8 cellular contexts compared by ENCODE assay signal in the genomic region with DNA sequence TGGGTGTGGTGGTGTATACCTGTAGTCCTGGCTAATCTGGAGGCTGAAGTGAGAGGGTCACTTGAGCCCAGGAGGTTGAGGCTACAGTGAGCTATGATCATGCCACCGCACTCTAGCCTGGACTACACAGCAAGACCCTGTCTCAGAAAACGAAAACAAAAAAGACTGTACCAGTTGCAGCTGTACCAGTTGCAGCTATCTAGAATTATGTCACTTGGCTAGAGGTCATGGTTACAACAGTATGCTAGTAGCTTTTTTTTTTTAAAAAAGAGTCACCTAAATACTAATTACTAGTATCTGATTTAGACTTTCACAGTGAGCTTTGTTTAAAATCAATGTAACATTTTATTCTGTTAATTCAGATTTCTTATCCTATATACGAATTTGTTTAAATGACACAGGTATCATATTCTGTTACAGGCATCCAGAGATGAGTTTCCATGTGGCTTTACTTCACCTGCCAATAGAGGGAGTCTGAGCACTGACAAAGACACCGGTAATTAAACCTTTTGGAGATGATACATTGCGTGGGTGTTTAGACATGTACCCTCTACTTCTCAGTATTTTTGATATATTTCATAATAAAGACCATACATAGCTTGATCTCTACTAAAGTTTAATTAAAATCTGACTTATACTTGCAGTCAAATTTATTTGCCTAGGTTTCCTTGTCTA.
A peak's percentile ranks its signal among the peaks of the same experiment; 100 is the strongest.
DNase-seq lines count a peak whose midpoint lies in the region; ATAC-seq, FAIRE-seq and TF ChIP-seq lines count a peak whose summit lies in the region.

No MANE protein-coding gene starts in this region.

- H3K9me1 ChIP-seq in K562 (ENCODE audit: control insufficient read depth, insufficient read depth, low read length), result no peaks in the 10 kb centered on the region

- peak; percentile 25 for DNase-seq in NCI-H82 (lab: John Stamatoyannopoulos, UW)
- DNase-seq in NCI-H82 treated with DMSO at 0.1 percent for 48 hours (lab: John Stamatoyannopoulos, UW; ENCODE audit: unreplicated experiment), result no peak
- DNase-seq in LNCaP clone FGC (ENCODE audit: low read depth), result no peak
- peak in 1 of 4 experiments; percentile 23 for DNase-seq in K562 (ENCODE audit: extremely low read depth in 1 of 4, low spot score in 3 of 4)
- DNase-seq in progenitor cell of endocrine pancreas (ENCODE audit: low spot score, unreplicated experiment), result no peak
- no peak for DNase-seq in foreskin melanocyte

- no peak overlapping the region for H3K4me2 ChIP-seq in K562 (ENCODE audit: insufficient read depth, low read length)

- H2AFZ ChIP-seq in K562 (ENCODE audit: low read depth, low read length), result no peak overlapping the region

- in situ Hi-C loops in K562 (cut with MboI), result no loop called here

- peaks cover 71% of the 10 kb centered on the region for H3K36me3 ChIP-seq in K562 (ENCODE audit: control insufficient read depth, insufficient read depth, low read length)

- intact Hi-C loops in K562 (cut with micrococcal nuclease), result no loop called here

- H3K27me3 ChIP-seq in K562 (ENCODE audit: control insufficient read depth in 2 of 2, insufficient read depth in 2 of 2, low read length in 2 of 2), result no peaks in the 10 kb centered on the region

- H3K27me3 Mint-ChIP-seq in progenitor cell of endocrine pancreas, result no peaks in the 10 kb centered on the region

- peak in 1 of 2 experiments; percentile 39; a peak in 1 of 4 replicates for TF ChIP-seq RAD21 in K562 (CRISPR knock-in tag; conservative IDR thresholded peaks at IDR 0.05 in 1 of 2, IDR thresholded peaks at IDR 0.05 in 1 of 2)

- CTCF ChIA-PET in K562 (lab: Yijun Ruan, JAX; ENCODE audit: low intra/inter-chr PET ratio), result interaction anchor here (0.6 to 0.7 kb wide), 3 partner anchors 167 to 181 kb away, joined by 3 to 4 read pairs (median 4); no protein-coding TSS in a partner anchor

- no peaks in the 10 kb centered on the region for H3K4me1 ChIP-seq in K562 (replicated peaks in 1 of 2; ENCODE audit: control insufficient read depth in 2 of 2, insufficient read depth in 2 of 2, low read length in 2 of 2)

- no peaks in the 10 kb centered on the region for H3K4me1 Mint-ChIP-seq in progenitor cell of endocrine pancreas (ENCODE audit: low read depth)

- ATAC-seq in K562 (peak; percentile 65; the same call in 2 of the 3 replicates), GM19324 (IDR thresholded peaks at IDR 0.05; ENCODE audit: low FRiP score, unreplicated experiment) (no peak), HG02852 (IDR thresholded peaks at IDR 0.05; ENCODE audit: unreplicated experiment) (no peak)

- no peaks in the 10 kb centered on the region for H4K20me1 ChIP-seq in K562 (replicated peaks; ENCODE audit: control insufficient read depth, insufficient read depth, low read length)

- TF ChIP-seq CTCF in LNCaP clone FGC (IDR thresholded peaks at IDR 0.05; ENCODE audit: control insufficient read depth, extremely low read depth, insufficient read depth), result peak; percentile 47
- peak; percentile 20 to 55 (median 28); a peak in 2 of 6 replicates for TF ChIP-seq CTCF in K562 (IDR thresholded peaks at IDR 0.05 in 2 of 3, conservative IDR thresholded peaks at IDR 0.05 in 1 of 3; ENCODE audit: insufficient read depth in 2 of 3, low read depth in 1 of 3, low read length in 3 of 3)
- peak; percentile 50 for TF ChIP-seq CTCF in progenitor cell of endocrine pancreas (IDR thresholded peaks at IDR 0.05; ENCODE audit: unreplicated experiment)

- H3K9me3 Mint-ChIP-seq in progenitor cell of endocrine pancreas (ENCODE audit: low read depth), result peaks cover 11% of the 10 kb centered on the region

- POLR2A ChIA-PET in K562 (lab: Yijun Ruan, JAX), result interaction anchor here (0.6 to 1.2 kb wide), 4 partner anchors 8 to 210 kb away, joined by 3 to 4 read pairs (median 3); no protein-coding TSS in a partner anchor

- WGBS in K562 (ENCODE audit: insufficient coverage, low coverage, missing lambda C conversion rate), result 55% methylated on average over 5 of the region's 5 CpGs

- FAIRE-seq in K562 (lab: Jason Lieb, UNC), result no peak

- no peak overlapping the region for H3K4me3 Mint-ChIP-seq in progenitor cell of endocrine pancreas (ENCODE audit: low read depth)

- H3K27ac Mint-ChIP-seq in progenitor cell of endocrine pancreas, result no peak overlapping the region

- H3K36me3 Mint-ChIP-seq in progenitor cell of endocrine pancreas (ENCODE audit: insufficient read depth), result peaks cover 2% of the 10 kb centered on the region

- BruUV-seq in K562 (replicated peaks; lab: Mats Ljungman, UMichigan), result no TSS peak

- H3K27ac ChIP-seq in K562 (ENCODE audit: extremely low read depth, low read depth, low read length), result no peak overlapping the region

- H3K79me2 ChIP-seq in K562 (ENCODE audit: control insufficient read depth, insufficient read depth, low read length), result no peaks in the 10 kb centered on the region

- no peak for TF ChIP-seq POLR2A in K562 (conservative IDR thresholded peaks at IDR 0.05)

- TF ChIP-seq EP300 in K562 (IDR thresholded peaks at IDR 0.05; ENCODE audit: low read length), result no peak

- H3K9me3 ChIP-seq in K562 (replicated peaks; ENCODE audit: control insufficient read depth, insufficient read depth, low read depth, low read length), result no peaks in the 10 kb centered on the region

- H3K4me3 ChIP-seq in LNCaP clone FGC (ENCODE audit: low read depth, low read length) (no peak overlapping the region), K562 (no peak overlapping the region)

- no peak overlapping the region for H3K9ac ChIP-seq in K562 (ENCODE audit: insufficient read depth in 1 of 2, low read depth in 2 of 2, low read length in 2 of 2)

TF ChIP-seq in K562, 482 proteins besides CTCF, POLR2A, EP300 and RAD21:
- TF ChIP-seq EGR1 (conservative IDR thresholded peaks at IDR 0.05) (peak; percentile 28; the same call in 1 of the 2 replicates), NR2C1 (IDR thresholded peaks at IDR 0.05) (no peak), NR2C1 (tag; IDR thresholded peaks at IDR 0.05) (no peak), SMAD3 (CRISPR knock-in tag; conservative IDR thresholded peaks at IDR 0.05) (no peak)
- TF ChIP-seq, protein P1, sequence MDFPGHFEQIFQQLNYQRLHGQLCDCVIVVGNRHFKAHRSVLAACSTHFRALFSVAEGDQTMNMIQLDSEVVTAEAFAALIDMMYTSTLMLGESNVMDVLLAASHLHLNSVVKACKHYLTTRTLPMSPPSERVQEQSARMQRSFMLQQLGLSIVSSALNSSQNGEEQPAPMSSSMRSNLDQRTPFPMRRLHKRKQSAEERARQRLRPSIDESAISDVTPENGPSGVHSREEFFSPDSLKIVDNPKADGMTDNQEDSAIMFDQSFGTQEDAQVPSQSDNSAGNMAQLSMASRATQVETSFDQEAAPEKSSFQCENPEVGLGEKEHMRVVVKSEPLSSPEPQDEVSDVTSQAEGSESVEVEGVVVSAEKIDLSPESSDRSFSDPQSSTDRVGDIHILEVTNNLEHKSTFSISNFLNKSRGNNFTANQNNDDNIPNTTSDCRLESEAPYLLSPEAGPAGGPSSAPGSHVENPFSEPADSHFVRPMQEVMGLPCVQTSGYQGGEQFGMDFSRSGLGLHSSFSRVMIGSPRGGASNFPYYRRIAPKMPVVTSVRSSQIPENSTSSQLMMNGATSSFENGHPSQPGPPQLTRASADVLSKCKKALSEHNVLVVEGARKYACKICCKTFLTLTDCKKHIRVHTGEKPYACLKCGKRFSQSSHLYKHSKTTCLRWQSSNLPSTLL (IDR thresholded peaks at IDR 0.05), result no peak
- TF ChIP-seq, protein P2, sequence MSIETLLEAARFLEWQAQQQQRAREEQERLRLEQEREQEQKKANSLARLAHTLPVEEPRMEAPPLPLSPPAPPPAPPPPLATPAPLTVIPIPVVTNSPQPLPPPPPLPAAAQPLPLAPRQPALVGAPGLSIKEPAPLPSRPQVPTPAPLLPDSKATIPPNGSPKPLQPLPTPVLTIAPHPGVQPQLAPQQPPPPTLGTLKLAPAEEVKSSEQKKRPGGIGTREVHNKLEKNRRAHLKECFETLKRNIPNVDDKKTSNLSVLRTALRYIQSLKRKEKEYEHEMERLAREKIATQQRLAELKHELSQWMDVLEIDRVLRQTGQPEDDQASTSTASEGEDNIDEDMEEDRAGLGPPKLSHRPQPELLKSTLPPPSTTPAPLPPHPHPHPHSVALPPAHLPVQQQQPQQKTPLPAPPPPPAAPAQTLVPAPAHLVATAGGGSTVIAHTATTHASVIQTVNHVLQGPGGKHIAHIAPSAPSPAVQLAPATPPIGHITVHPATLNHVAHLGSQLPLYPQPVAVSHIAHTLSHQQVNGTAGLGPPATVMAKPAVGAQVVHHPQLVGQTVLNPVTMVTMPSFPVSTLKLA (conservative IDR thresholded peaks at IDR 0.05), result no peak
